ENCODE assay signal across 24 cellular contexts in the genomic region with DNA sequence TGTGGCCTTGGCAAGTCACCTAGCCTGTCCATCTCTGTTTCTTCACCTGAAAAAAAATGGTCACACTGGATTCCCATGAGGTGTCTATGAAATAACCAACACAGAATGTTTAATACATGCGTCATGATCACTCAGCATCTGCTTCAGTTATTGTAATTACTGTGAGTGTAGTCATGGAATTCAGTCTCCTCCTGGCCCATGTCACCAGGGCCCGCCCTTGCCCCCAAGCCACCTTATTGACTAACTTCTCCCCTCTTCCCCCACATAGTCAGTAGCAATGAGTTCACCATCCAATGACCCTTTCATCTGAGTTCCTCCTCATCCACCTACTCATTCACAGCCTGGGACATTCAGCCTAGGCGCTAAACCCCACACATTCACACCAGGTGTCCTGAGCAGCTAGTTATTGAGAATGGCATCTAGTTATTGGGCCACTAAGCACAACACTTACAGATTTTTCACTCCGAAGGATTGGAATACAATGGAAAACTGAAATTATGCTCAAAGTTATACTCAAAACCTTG. TPM values are rescaled to one million over a fixed set of nuclear protein-coding genes. Genes with fewer than 3 reads are reported as not detected.
DNase-seq lines count a peak whose midpoint lies in the region; ATAC-seq and TF ChIP-seq lines count a peak whose summit lies in the region.
"Had no signal": no experiment of that assay in that cellular context is flagged by ENCODE, and none has a peak within 500 bp of the region (broad histone marks: within the 10 kb centered on the region; RNA-seq: fewer than 3 reads in every experiment).

No MANE protein-coding gene starts in this region.

- H3K9ac ChIP-seq in PC-3 (ENCODE audit: low read length): no peak overlapping the region

- no peak for TF ChIP-seq EP300 in stomach (IDR thresholded peaks at IDR 0.05)

- POLR2A ChIA-PET in PC-3 (lab: Charles Lee; ENCODE audit: unreplicated experiment): no interaction called here

- DNase-seq in AG10803 (ENCODE audit: low read depth) (peak; percentile 3), Daoy (ENCODE audit: low read depth) (peak; percentile 17), PC-3 (peak; percentile 6), glomerular visceral epithelial cell (ENCODE audit: extremely low spot score) (peak; percentile 6), left ventricle myocardium inferior (no peak), stomach (no peak), DMS79 treated with DMSO at 0.1 percent for 48 hours (lab: John Stamatoyannopoulos, UW) (no peak), right cardiac atrium (no peak)
- DNase-seq: BE2C; Calu3; CD8-positive, alpha-beta memory T cell; DND-41; KBM-7; MG63; NCI-H1105 treated with DMSO at 0.1 percent for 48 hours; NCI-H146; NCI-H2029; NCI-H446; NCI-H526 had no signal

- TF ChIP-seq POLR2A in stomach (IDR thresholded peaks at IDR 0.05): no peak

- no peak overlapping the region for H3K27ac ChIP-seq in PC-3 (ENCODE audit: low read length)
- H3K27ac ChIP-seq in left ventricle myocardium inferior (replicated peaks): no peak overlapping the region
- H3K27ac ChIP-seq in stomach: no peak overlapping the region
- H3K27ac ChIP-seq in right cardiac atrium (ENCODE audit: low read length): no peak overlapping the region

- TF ChIP-seq CTCF in AG10803 (conservative IDR thresholded peaks at IDR 0.05; ENCODE audit: low read length) (no peak), PC-3 (conservative IDR thresholded peaks at IDR 0.05; ENCODE audit: low read depth, low read length) (no peak), left ventricle myocardium inferior (IDR thresholded peaks at IDR 0.05; ENCODE audit: borderline replicate concordance) (no peak), stomach (IDR thresholded peaks at IDR 0.05) (no peak)

- H3K79me2 ChIP-seq in PC-3 (ENCODE audit: low read length): no peaks in the 10 kb centered on the region

- no peak overlapping the region for H2AFZ ChIP-seq in PC-3 (ENCODE audit: low read length)

- no peak overlapping the region for H3K4me3 ChIP-seq in AG10803 (ENCODE audit: low read length)
- H3K4me3 ChIP-seq in PC-3 (ENCODE audit: low read length): no peak overlapping the region
- H3K4me3 ChIP-seq in left ventricle myocardium inferior: no peak overlapping the region
- no peak overlapping the region for H3K4me3 ChIP-seq in stomach
- H3K4me3 ChIP-seq in right cardiac atrium (ENCODE audit: low read length): no peak overlapping the region
- H3K4me3 ChIP-seq: MG63 had no signal

- no peaks in the 10 kb centered on the region for H3K36me3 ChIP-seq in PC-3 (ENCODE audit: low read depth, low read length)
- no peaks in the 10 kb centered on the region for H3K36me3 ChIP-seq in left ventricle myocardium inferior
- no peaks in the 10 kb centered on the region for H3K36me3 ChIP-seq in stomach
- H3K36me3 ChIP-seq: BE2C, MG63 had no signal

- 84 to 93% (median 89%) methylated on average over 4 of the region's 4 CpGs for WGBS in stomach, 5 donors
- WGBS in right cardiac atrium: 96% methylated on average over 4 of the region's 4 CpGs

- H4K20me1 ChIP-seq in PC-3 (ENCODE audit: low read length): no peaks in the 10 kb centered on the region

- CTCF ChIA-PET in PC-3 (lab: Charles Lee): no interaction called here

- BruUV-seq in PC-3 (replicated peaks; lab: Mats Ljungman, UMichigan): no TSS peak

- H3F3A ChIP-seq in PC-3 (ENCODE audit: low read length, unreplicated experiment): no peaks in the 10 kb centered on the region

- H3K9me3 ChIP-seq in PC-3 (ENCODE audit: low read length) (no peaks in the 10 kb centered on the region), left ventricle myocardium inferior (replicated peaks) (no peaks in the 10 kb centered on the region), stomach (no peaks in the 10 kb centered on the region), right cardiac atrium (ENCODE audit: control insufficient read depth, low read length) (no peaks in the 10 kb centered on the region)
- H3K9me3 ChIP-seq: BE2C, MG63 had no signal

- H3K4me1 ChIP-seq in PC-3 (ENCODE audit: insufficient read depth, low read length) (no peaks in the 10 kb centered on the region), left ventricle myocardium inferior (no peaks in the 10 kb centered on the region), stomach (no peaks in the 10 kb centered on the region), right cardiac atrium (ENCODE audit: control insufficient read depth, insufficient read depth, low read length) (no peaks in the 10 kb centered on the region)
- H3K4me1 ChIP-seq: BE2C had no signal

- no peaks in the 10 kb centered on the region for H3K9me2 ChIP-seq in PC-3 (replicated peaks; ENCODE audit: low read length)

- no peak overlapping the region for H3K4me2 ChIP-seq in PC-3 (ENCODE audit: low read length)

- intact Hi-C loops in PC-3 (cut with micrococcal nuclease) (no loop called here), left ventricle myocardium inferior (cut with micrococcal nuclease) (no loop called here), stomach (cut with DNase I; ENCODE audit: low total_unique reads) (no loop called here), right cardiac atrium (cut with DNase I) (no loop called here)

- H3K27me3 ChIP-seq in PC-3 (ENCODE audit: low read length) (peaks cover 48% of the 10 kb centered on the region), left ventricle myocardium inferior (ENCODE audit: low read depth) (no peaks in the 10 kb centered on the region), stomach (peaks cover 0 to 8% (median 6%) of the 10 kb centered on the region in 3 donors), right cardiac atrium (ENCODE audit: control insufficient read depth, insufficient read depth) (no peaks in the 10 kb centered on the region)
- H3K27me3 ChIP-seq: BE2C, MG63 had no signal

- no peak for ATAC-seq in PC-3
- no peak for ATAC-seq in right cardiac atrium
- ATAC-seq: Panc1, SK-N-SH treated with all-trans-retinoic acid at 6 μM for 48 hours had no signal

RNA-seq across cellular contexts. Expression of a gene that starts 15.6 kb away (rescaled TPM):
- total RNA-seq in Daoy (2014; rRNA removed; shearing (Covaris generic)): not detected in 2 replicates
- not detected in 2 replicates for total RNA-seq in PC-3 (2014; rRNA removed)
- not detected for total RNA-seq in left ventricle myocardium inferior
- not detected for total RNA-seq in stomach
- not detected for polyA plus RNA-seq in stomach
- not detected for total RNA-seq in right cardiac atrium
- not detected for polyA plus RNA-seq in right cardiac atrium
- total RNA-seq: A673; Calu3; CD8-positive, alpha-beta memory T cell; LHCN-M2 had no signal
- polyA plus RNA-seq: CD14-positive monocyte; CD8-positive, alpha-beta memory T cell had no signal

RNA-seq across cellular contexts. Expression of a gene that starts 27.9 kb away (rescaled TPM):
- total RNA-seq in Daoy (2014; rRNA removed; shearing (Covaris generic)): 3.5 and 5.2 TPM in 2 replicates
- total RNA-seq in PC-3 (2014; rRNA removed): 7.1 and 7.8 TPM in 2 replicates
- total RNA-seq in left ventricle myocardium inferior: 6.4 TPM
- total RNA-seq in stomach: 10 to 100 TPM in 3 of 5 donors, 1 to 10 TPM in 1, under 1 TPM in 1; 0.87 to 13.4 (median 10.3) TPM
- polyA plus RNA-seq in stomach: 1 to 10 TPM; 2.4 to 4.6 (median 2.8) TPM
- total RNA-seq in right cardiac atrium: 1 to 10 TPM; 5.2 to 7.5 (median 6.3) TPM
- polyA plus RNA-seq in right cardiac atrium: 2.7 TPM

Comparison
In these comparisons a context has a peak if more than half of its experiments do, and no peak if none do; other contexts are left out.
1. DNase-seq: peak in AG10803 (single experiment), Daoy (single experiment), PC-3 (single experiment) and glomerular visceral epithelial cell (single experiment); none in left ventricle myocardium inferior (single experiment), stomach (single experiment), DMS79 treated with DMSO at 0.1 percent for 48 hours (single experiment) and right cardiac atrium (0 of 3).